Comparison of ENCODE assay signal across 16 cellular contexts in the genomic region with DNA sequence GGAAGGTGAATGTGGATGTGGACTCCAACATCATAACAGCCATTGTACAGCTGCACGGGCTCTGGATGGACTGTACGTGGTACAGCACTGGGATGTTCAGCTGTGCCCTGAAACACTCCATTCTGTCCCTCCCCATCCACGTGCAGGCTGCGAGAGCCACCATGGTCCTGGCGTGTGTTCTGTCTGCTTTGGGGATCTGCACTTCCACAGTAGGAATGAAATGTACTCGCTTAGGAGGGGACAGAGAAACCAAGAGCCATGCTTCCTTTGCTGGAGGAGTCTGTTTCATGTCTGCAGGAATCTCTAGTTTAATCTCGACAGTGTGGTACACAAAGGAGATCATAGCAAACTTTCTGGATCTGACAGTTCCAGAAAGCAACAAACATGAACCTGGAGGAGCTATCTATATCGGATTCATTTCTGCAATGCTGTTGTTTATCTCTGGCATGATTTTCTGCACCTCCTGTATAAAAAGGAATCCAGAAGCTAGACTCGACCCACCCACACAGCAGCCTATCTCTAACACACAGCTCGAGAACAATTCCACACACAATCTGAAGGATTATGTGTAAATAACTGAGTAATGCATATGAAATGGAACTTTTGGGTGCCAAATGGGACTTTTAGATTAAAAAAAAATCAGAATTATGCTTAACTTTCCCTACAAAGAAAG. TPM values are rescaled to one million over a fixed set of nuclear protein-coding genes. Genes with fewer than 3 reads are reported as not detected.
DNase-seq lines count a peak whose midpoint lies in the region; FAIRE-seq and TF ChIP-seq lines count a peak whose summit lies in the region.
"Had no signal": no experiment of that assay in that cellular context is flagged by ENCODE, and none has a peak within 500 bp of the region (broad histone marks: within the 10 kb centered on the region; RNA-seq: fewer than 3 reads in every experiment).

No MANE protein-coding gene starts in this region.

- TF ChIP-seq RAD21 in H1 (IDR thresholded peaks at IDR 0.05 in 1 of 2, conservative IDR thresholded peaks at IDR 0.05 in 1 of 2; ENCODE audit: low read depth in 2 of 2, low read length in 2 of 2): no peak

- peaks cover 0 to 2% of the 10 kb centered on the region in 2 experiments for H4K20me1 ChIP-seq in H1 (replicated peaks in 1 of 2; ENCODE audit: control insufficient read depth in 1 of 2, insufficient read depth in 2 of 2, low read length in 2 of 2)

- H3K79me2 ChIP-seq in H1 (ENCODE audit: control insufficient read depth in 1 of 2, insufficient read depth in 2 of 2, low read length in 2 of 2): no peaks in the 10 kb centered on the region

- 95% methylated on average over 10 of the region's 10 CpGs; no CpG with 5 or more reads in 1 of the 2 experiments for WGBS in H1 (ENCODE audit: extremely low coverage in 1 of 2, insufficient coverage in 1 of 2, insufficient read length in 1 of 2, insufficient replicate concordance in 2 of 2, low coverage in 1 of 2, low lambda C conversion rate in 2 of 2, missing lambda C conversion rate in 1 of 2), 2 experiments
- WGBS in mesenchymal stem cell: 68% methylated on average over 8 of the region's 10 CpGs
- 29 to 53% (median 33%) methylated on average over 10 of the region's 10 CpGs for WGBS in stomach, 5 donors

- H3K4me1 ChIP-seq in H1 (replicated peaks in 1 of 4; ENCODE audit: control insufficient read depth in 3 of 4, insufficient read depth in 4 of 4, low read length in 3 of 4) (peaks cover 0 to 4% (median 3%) of the 10 kb centered on the region in 4 experiments; a peak in 3 of 7 replicates), mesenchymal stem cell (ENCODE audit: control insufficient read depth, insufficient read depth, low read depth, low read length) (no peaks in the 10 kb centered on the region), stomach (peaks cover 0 to 62% (median 32%) of the 10 kb centered on the region in 4 donors)

- no peak overlapping the region for H3K4ac ChIP-seq in H1 (replicated peaks; ENCODE audit: insufficient read length, low read depth, low read length)
- peak overlapping the region; percentile 78 to 95 for H3K4ac ChIP-seq in mesenchymal stem cell (ENCODE audit: low read depth in 1 of 2, low read length in 2 of 2)

- H3K9me3 ChIP-seq in H1 (ENCODE audit: insufficient read depth in 2 of 2, low read depth in 1 of 2, low read length in 1 of 2): no peaks in the 10 kb centered on the region; a peak in 1 of 4 replicates
- no peaks in the 10 kb centered on the region for H3K9me3 ChIP-seq in mesenchymal stem cell (ENCODE audit: control insufficient read depth, low read length)
- no peaks in the 10 kb centered on the region for H3K9me3 ChIP-seq in stomach

- H3K9ac ChIP-seq in H1 (replicated peaks in 1 of 4; ENCODE audit: extremely low read depth in 1 of 4, low read depth in 3 of 4, low read length in 3 of 4) (no peak overlapping the region; a peak in 1 of 7 replicates), mesenchymal stem cell (ENCODE audit: low read length) (no peak overlapping the region)

- H2AFZ ChIP-seq in H1 (ENCODE audit: low read length) (no peak overlapping the region), mesenchymal stem cell (ENCODE audit: low read depth, low read length) (no peak overlapping the region)

- H3K14ac ChIP-seq in H1 (ENCODE audit: insufficient read length): no peak overlapping the region
- H3K14ac ChIP-seq in mesenchymal stem cell (ENCODE audit: low read length in 2 of 2): peak overlapping the region in 1 of 2 experiments; percentile 14

- H4K5ac ChIP-seq in H1 (ENCODE audit: insufficient read length, low read depth, low read length): no peak overlapping the region

- POLR2A ChIA-PET in H1 (lab: Charles Lee; ENCODE audit: partially characterized antibody): interaction anchor here (0.6 to 1.1 kb wide), 3 partner anchors 9 to 157 kb away, joined by 3 to 4 read pairs (median 3); no protein-coding TSS in a partner anchor

- H3K27ac ChIP-seq in H1 (ENCODE audit: low read depth, low read length) (no peak overlapping the region), mesenchymal stem cell (ENCODE audit: low read length, poor library complexity, severe bottlenecking) (no peak overlapping the region), stomach (peak overlapping the region in 4 of 5 donors; percentile 2 to 59 (median 39))

- H2BK12ac ChIP-seq in H1 (ENCODE audit: low read depth, low read length) (no peak overlapping the region), mesenchymal stem cell (ENCODE audit: low read length in 2 of 2) (peak overlapping the region; percentile 96 to 99)

- CTCF ChIA-PET in H1 (lab: Charles Lee; ENCODE audit: partially characterized antibody): interaction anchor here (0.6 to 2.8 kb wide), 5 partner anchors 8 to 1967 kb away, joined by 3 to 16 read pairs (median 5); no protein-coding TSS in a partner anchor

- H2BK120ac ChIP-seq in H1 (replicated peaks; ENCODE audit: low read depth, low read length) (no peak overlapping the region), mesenchymal stem cell (ENCODE audit: low read depth, low read length) (peak overlapping the region; percentile 76)

- H4K8ac ChIP-seq in H1 (ENCODE audit: extremely low read depth, insufficient read depth, low read length) (no peak overlapping the region), mesenchymal stem cell (ENCODE audit: low read length) (peak overlapping the region; percentile 87)

- H3K4me2 ChIP-seq in H1 (ENCODE audit: insufficient read depth in 1 of 2, low read depth in 2 of 2, low read length in 2 of 2): no peak overlapping the region
- H3K4me2 ChIP-seq in mesenchymal stem cell (ENCODE audit: low read length, poor library complexity, severe bottlenecking): no peak overlapping the region

- H3K27me3 ChIP-seq in H1 (replicated peaks in 1 of 4; ENCODE audit: control insufficient read depth in 3 of 4, extremely low read depth in 1 of 4, insufficient read depth in 3 of 4, low read length in 3 of 4) (no peaks in the 10 kb centered on the region), mesenchymal stem cell (ENCODE audit: control insufficient read depth in 1 of 2, insufficient read depth in 1 of 2, low read length in 2 of 2) (no peaks in the 10 kb centered on the region), stomach (no peaks in the 10 kb centered on the region)

- TF ChIP-seq CTCF in H1 (IDR thresholded peaks at IDR 0.05; ENCODE audit: control extremely low read depth in 1 of 3, insufficient read depth in 1 of 3, low read depth in 1 of 3, low read length in 3 of 3): no peak
- no peak for TF ChIP-seq CTCF in stomach (IDR thresholded peaks at IDR 0.05)

- no peak overlapping the region for H3K56ac ChIP-seq in H1 (replicated peaks; ENCODE audit: insufficient read length, low read depth, low read length)

- TF ChIP-seq EP300 in H1 (IDR thresholded peaks at IDR 0.05; ENCODE audit: borderline replicate concordance in 1 of 2, low read depth in 2 of 2, low read length in 2 of 2) (no peak), stomach (IDR thresholded peaks at IDR 0.05) (no peak)

- no peak overlapping the region for H3K18ac ChIP-seq in H1 (ENCODE audit: extremely low read depth, low read length)
- peak overlapping the region; percentile 87 to 88 for H3K18ac ChIP-seq in mesenchymal stem cell (ENCODE audit: low read depth in 1 of 2, low read length in 2 of 2)

- H2AK5ac ChIP-seq in H1 (ENCODE audit: low read depth, low read length) (peak overlapping the region; percentile 71; the same call in 1 of the 2 replicates), mesenchymal stem cell (ENCODE audit: low read length, severe bottlenecking) (no peak overlapping the region)

- no peak overlapping the region for H3K4me3 ChIP-seq in H1 (ENCODE audit: extremely low read depth in 1 of 4, insufficient read depth in 2 of 4, low read depth in 3 of 4, low read length in 4 of 4)
- H3K4me3 ChIP-seq in mesenchymal stem cell (ENCODE audit: insufficient read depth in 1 of 2, low read depth in 1 of 2, low read length in 2 of 2): no peak overlapping the region
- H3K4me3 ChIP-seq in stomach: no peak overlapping the region
- H3K4me3 ChIP-seq: skin epidermis had no signal

- intact Hi-C loops in stomach (cut with DNase I; ENCODE audit: low total_unique reads): no loop called here

- no peak overlapping the region; the same call in 1 of the 2 replicates for H2BK5ac ChIP-seq in H1 (ENCODE audit: low read depth, low read length)
- no peak overlapping the region for H2BK5ac ChIP-seq in mesenchymal stem cell (ENCODE audit: low read depth, low read length, poor library complexity, severe bottlenecking)

- DNase-seq in HTR-8/SVneo (ENCODE audit: insufficient read length, low spot score) (no peak), H1 (ENCODE audit: low read depth in 1 of 2, low spot score in 2 of 2) (no peak), mesenchymal stem cell (peak; percentile 29), stomach (no peak), frontal cortex (ENCODE audit: low spot score in 2 of 2) (no peak), NCI-H524 (lab: John Stamatoyannopoulos, UW) (no peak), HuH-7.5 (ENCODE audit: low spot score) (no peak)
- no peak for DNase-seq in activated effector memory CD4-positive, alpha-beta T cell treated with Interleukin-2 at 50 U/mL for 16 hours
- DNase-seq: activated T-cell treated with anti-CD3 and anti-CD28 coated beads, Interleukin-2, amount 50 U/mL, for 72 hours; DMS153; MV-4-11 had no signal

- no peak for TF ChIP-seq POLR2A in H1 (IDR thresholded peaks at IDR 0.05; ENCODE audit: control extremely low read depth in 1 of 2, low read depth in 2 of 2, low read length in 2 of 2)
- TF ChIP-seq POLR2A in stomach (IDR thresholded peaks at IDR 0.05): no peak

- FAIRE-seq in HTR-8/SVneo (lab: Jason Lieb, UNC) (peak; percentile 16), H1 (lab: Jason Lieb, UNC) (no peak), frontal cortex (lab: Jason Lieb, UNC) (no peak)

- H4K91ac ChIP-seq in H1 (replicated peaks; ENCODE audit: insufficient read length, low read length): no peak overlapping the region
- peak overlapping the region; percentile 94 for H4K91ac ChIP-seq in mesenchymal stem cell (ENCODE audit: low read length)

- H2BK15ac ChIP-seq in H1 (ENCODE audit: low read length) (no peak overlapping the region), mesenchymal stem cell (ENCODE audit: low read depth, poor library complexity, severe bottlenecking) (peak overlapping the region; percentile 60)

- peaks cover 0 to 28% (median 5%) of the 10 kb centered on the region in 4 experiments; a peak in 6 of 8 replicates for H3K36me3 ChIP-seq in H1 (ENCODE audit: control insufficient read depth in 2 of 4, insufficient read depth in 4 of 4, low read length in 3 of 4)
- peaks cover 6 to 13% of the 10 kb centered on the region in 2 experiments for H3K36me3 ChIP-seq in mesenchymal stem cell (ENCODE audit: control insufficient read depth in 1 of 2, insufficient read depth in 2 of 2, low read depth in 1 of 2, low read length in 2 of 2)
- H3K36me3 ChIP-seq in stomach: peaks cover 0 to 8% (median 3%) of the 10 kb centered on the region in 4 donors

- H3K23ac ChIP-seq in H1 (ENCODE audit: insufficient read length) (no peak overlapping the region), mesenchymal stem cell (ENCODE audit: low read length in 2 of 2) (no peak overlapping the region)

- H2BK20ac ChIP-seq in H1 (ENCODE audit: low read length): no peak overlapping the region

- H3K79me1 ChIP-seq in H1 (ENCODE audit: low read depth, low read length): peaks cover 3% of the 10 kb centered on the region; the same call in 1 of the 2 replicates
- H3K79me1 ChIP-seq in mesenchymal stem cell (replicated peaks; ENCODE audit: low read length, poor library complexity, severe bottlenecking): peaks cover 10% of the 10 kb centered on the region

- H3K23me2 ChIP-seq in H1 (ENCODE audit: low read depth, low read length): no peaks in the 10 kb centered on the region

RNA-seq across cellular contexts. Expression of a gene that starts 12.1 kb away (rescaled TPM):
- not detected in 2 replicates for total RNA-seq in H1 (2021; fragmentation: NEBNext Ultra II Directional; extraction: Animal tissue kit (Norgen Biotek cat#: 25700))
- polyA plus RNA-seq in H1 (2011; rRNA removed) (not detected in 2 replicates), stomach (not detected)
- not detected for polyA plus RNA-seq in H1 (2011; cell fraction: cytosol; rRNA removed)
- not detected for polyA plus RNA-seq in H1 (2011; cell fraction: nucleus; rRNA removed)
- polyA plus RNA-seq in H1 (2012, experiment 1 of 2): 0.46 to 1.2 TPM (median 0.71 TPM) in 4 replicates
- polyA plus RNA-seq in H1 (2012, experiment 2 of 2): not detected
- not detected for polyA plus RNA-seq in H1 (2013, experiment 1 of 2)
- not detected for polyA plus RNA-seq in H1 (2013, experiment 2 of 2)
- 0.24 TPM in 1 of 2 replicates, not detected in the other for polyA minus RNA-seq in H1 (2011; rRNA and poly(A)+ RNA removed)
- not detected for polyA minus RNA-seq in H1 (2011; cell fraction: cytosol; rRNA and poly(A)+ RNA removed)
- polyA minus RNA-seq in H1 (2011; cell fraction: nucleus; rRNA and poly(A)+ RNA removed): 0.70 TPM
- polyA plus RNA-seq in mesenchymal stem cell (2013, experiment 1 of 2): 0.10 TPM
- not detected for polyA plus RNA-seq in mesenchymal stem cell (2013, experiment 2 of 2)
- total RNA-seq in stomach (not detected), frontal cortex (not detected)
- total RNA-seq: activated T-cell treated with anti-CD3 and anti-CD28 coated beads, Interleukin-2, amount 50 U/mL, for 72 hours; epithelial cell of proximal tubule; OCI-LY7; T-helper 1 cell treated with Interleukin-12 subunit alpha and Interleukin-12 subunit beta and Interleukin-4 antibody, amounts not matched to agents 30 ng/mL and 1 ng/mL, for 36 hours; urinary bladder had no signal

RNA-seq across cellular contexts. Expression of a gene that starts 38.3 kb away (rescaled TPM):
- total RNA-seq in H1 (2021; fragmentation: NEBNext Ultra II Directional; extraction: Animal tissue kit (Norgen Biotek cat#: 25700)): 49.4 and 52.3 TPM in 2 replicates
- polyA plus RNA-seq in H1 (2011; rRNA removed) (17.8 and 28.2 TPM in 2 replicates), stomach (10 to 100 TPM; 13.1 to 24.1 (median 14.1) TPM)
- 34.1 TPM for polyA plus RNA-seq in H1 (2011; cell fraction: cytosol; rRNA removed)
- polyA plus RNA-seq in H1 (2011; cell fraction: nucleus; rRNA removed): 28.3 TPM
- 34.0 to 44.9 TPM (median 38.3 TPM) in 4 replicates for polyA plus RNA-seq in H1 (2012, experiment 1 of 2)
- polyA plus RNA-seq in H1 (2012, experiment 2 of 2): 12.9 TPM
- polyA plus RNA-seq in H1 (2013, experiment 1 of 2): 52.4 TPM
- polyA plus RNA-seq in H1 (2013, experiment 2 of 2): 50.2 TPM
- polyA minus RNA-seq in H1 (2011; rRNA and poly(A)+ RNA removed): 38.3 and 46.3 TPM in 2 replicates
- polyA minus RNA-seq in H1 (2011; cell fraction: cytosol; rRNA and poly(A)+ RNA removed): 40.7 TPM
- 111 TPM for polyA minus RNA-seq in H1 (2011; cell fraction: nucleus; rRNA and poly(A)+ RNA removed)
- 69.5 TPM for polyA plus RNA-seq in mesenchymal stem cell (2013, experiment 1 of 2)
- 67.3 TPM for polyA plus RNA-seq in mesenchymal stem cell (2013, experiment 2 of 2)
- total RNA-seq in stomach (10 to 100 TPM in 3 of 5 donors, 1 to 10 TPM in 2; 5.4 to 37.9 (median 13.4) TPM), frontal cortex (12.6 TPM)

Comparison
In these comparisons a context has a peak if more than half of its experiments do, and no peak if none do; other contexts are left out.
1. H3K27ac ChIP-seq: peak in stomach (4 of 5); none in H1 (single experiment) and mesenchymal stem cell (single experiment).